Comparison of ENCODE assay signal across 13 cellular contexts in the genomic region with DNA sequence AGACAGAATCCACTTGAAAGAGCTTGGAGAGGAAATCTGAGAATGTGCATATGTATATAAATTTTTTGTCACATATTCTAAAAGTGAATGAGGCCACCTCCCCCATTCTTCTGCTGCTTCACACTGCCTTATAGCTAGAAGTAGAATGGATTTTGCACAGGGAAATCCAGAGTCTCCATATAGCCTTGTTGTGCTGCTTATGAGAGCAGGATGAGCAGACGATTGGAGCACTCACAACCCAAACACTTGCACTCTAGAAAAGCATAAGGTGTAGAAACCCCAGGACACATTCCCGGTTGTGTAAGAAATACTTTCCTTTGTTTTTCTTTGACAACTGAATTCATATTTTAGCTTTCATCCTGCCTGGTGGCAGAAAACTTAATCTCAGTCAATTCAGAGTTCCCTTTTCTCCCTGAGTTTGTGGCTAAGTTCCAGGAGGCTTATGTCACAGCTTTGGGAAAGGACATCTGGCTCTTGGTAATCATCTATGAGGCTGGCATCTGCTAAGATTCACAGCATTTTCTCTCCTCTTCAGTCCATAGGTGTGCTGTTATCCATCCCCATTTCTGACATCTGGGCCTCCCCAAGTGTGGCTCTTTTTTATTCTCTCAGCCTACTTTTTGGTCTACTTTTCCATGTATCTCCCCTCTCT.
DNase-seq lines count a peak whose midpoint lies in the region; ATAC-seq lines count a peak whose summit lies in the region.
"Had no signal": no experiment of that assay in that cellular context is flagged by ENCODE, and none has a peak within 500 bp of the region (broad histone marks: within the 10 kb centered on the region; RNA-seq: fewer than 3 reads in every experiment).

No MANE protein-coding gene starts in this region.

- no peaks in the 10 kb centered on the region for H3K4me1 Mint-ChIP-seq in activated T-cell treated with anti-CD3 and anti-CD28 coated beads, Interleukin-2, amount 50 U/mL, for 24 hours (ENCODE audit: low read depth)

- H3K9me3 Mint-ChIP-seq in activated T-cell treated with anti-CD3 and anti-CD28 coated beads, Interleukin-2, amount 50 U/mL, for 24 hours = no peaks in the 10 kb centered on the region

- peak; percentile 18 for DNase-seq in ELR (ENCODE audit: low read depth)
- peak; percentile 80 for DNase-seq in NCI-H2171 (lab: John Stamatoyannopoulos, UW)
- DNase-seq in dedifferentiated amniotic fluid mesenchymal stem cell (ENCODE audit: extremely low spot score) = peak; percentile 33
- DNase-seq in trophoblast cell = no peak
- DNase-seq in activated T-cell treated with anti-CD3 and anti-CD28 coated beads, Interleukin-2, amount 50 U/mL, for 24 hours = no peak
- DNase-seq in activated effector memory CD4-positive, alpha-beta T cell treated with anti-CD3 and anti-CD28 coated beads, Interleukin-2, amount 50 U/mL, for 16 hours = no peak
- DNase-seq: activated CD8-positive, alpha-beta T cell treated with anti-CD3 and anti-CD28 coated beads, Interleukin-2, amount 10 ng/mL, durations not matched to agents 7 days and 5 days; activated gamma-delta T cell treated with Interleukin-2 at 50 U/mL for 16 hours; brain microvascular endothelial cell; MM.1S had no signal

- no peak overlapping the region for H2BK12ac ChIP-seq in trophoblast cell (ENCODE audit: low read length)

- H3K27ac ChIP-seq in trophoblast cell (ENCODE audit: low read depth, low read length) = no peak overlapping the region
- H3K27ac ChIP-seq: BLaER1 treated with 17β-estradiol and CSF1 and Interleukin-3, amounts not matched to agents 10 nM and 100 nM; brain microvascular endothelial cell; parathyroid adenoma had no signal

- H3K4ac ChIP-seq in trophoblast cell (ENCODE audit: low read depth, low read length) = no peak overlapping the region

- no peak overlapping the region for H3K4me3 ChIP-seq in trophoblast cell (ENCODE audit: low read depth, low read length)
- H3K4me3 ChIP-seq: BLaER1 treated with 17β-estradiol and CSF1 and Interleukin-3, amounts not matched to agents 10 nM and 100 nM had no signal

- H3K27ac Mint-ChIP-seq in activated T-cell treated with anti-CD3 and anti-CD28 coated beads, Interleukin-2, amount 50 U/mL, for 24 hours = no peak overlapping the region
- H3K27ac Mint-ChIP-seq: activated CD8-positive, alpha-beta T cell treated with anti-CD3 and anti-CD28 coated beads, Interleukin-2, amount 10 ng/mL, durations not matched to agents 7 days and 5 days had no signal

- no peak overlapping the region for H3K18ac ChIP-seq in trophoblast cell (ENCODE audit: low read length)

- no peak for ATAC-seq in HG03135 (IDR thresholded peaks at IDR 0.05; ENCODE audit: unreplicated experiment)
- ATAC-seq: activated CD8-positive, alpha-beta T cell treated with anti-CD3 and anti-CD28 coated beads, Interleukin-2, amount 10 ng/mL, durations not matched to agents 7 days and 5 days had no signal

- H2AFZ ChIP-seq in trophoblast cell (ENCODE audit: insufficient read depth, low read length, poor library complexity) = no peak overlapping the region
- H2AFZ ChIP-seq: parathyroid adenoma had no signal

- no peaks in the 10 kb centered on the region for H3K36me3 ChIP-seq in trophoblast cell (ENCODE audit: control insufficient read depth in 1 of 2, insufficient read depth in 2 of 2, low read length in 2 of 2)
- H3K36me3 ChIP-seq: BLaER1 treated with 17β-estradiol and CSF1 and Interleukin-3, amounts not matched to agents 10 nM and 100 nM; brain microvascular endothelial cell had no signal

- H4K8ac ChIP-seq in trophoblast cell (ENCODE audit: low read depth, low read length) = no peak overlapping the region

- no CpG with 5 or more reads among the region's 2 CpGs for WGBS in trophoblast cell (ENCODE audit: extremely low coverage, insufficient coverage, insufficient read length)

- no peak overlapping the region for H4K12ac ChIP-seq in trophoblast cell (ENCODE audit: low read depth, low read length)

- no peaks in the 10 kb centered on the region for H3K36me3 Mint-ChIP-seq in activated T-cell treated with anti-CD3 and anti-CD28 coated beads, Interleukin-2, amount 50 U/mL, for 24 hours (ENCODE audit: low read depth)

- H3K9me3 ChIP-seq in trophoblast cell (ENCODE audit: insufficient read depth, low read depth, low read length) = no peaks in the 10 kb centered on the region
- H3K9me3 ChIP-seq: BLaER1 treated with 17β-estradiol and CSF1 and Interleukin-3, amounts not matched to agents 10 nM and 100 nM had no signal

- H3K14ac ChIP-seq in trophoblast cell (ENCODE audit: low read length) = no peak overlapping the region

- H2BK120ac ChIP-seq in trophoblast cell (ENCODE audit: insufficient read depth, low read length, poor library complexity) = peak overlapping the region; percentile 4

- peaks cover 26% of the 10 kb centered on the region for H3K27me3 Mint-ChIP-seq in activated T-cell treated with anti-CD3 and anti-CD28 coated beads, Interleukin-2, amount 50 U/mL, for 24 hours

- H3K9ac ChIP-seq in trophoblast cell (ENCODE audit: low read length) = no peak overlapping the region
- H3K9ac ChIP-seq: BLaER1 treated with 17β-estradiol and CSF1 and Interleukin-3, amounts not matched to agents 10 nM and 100 nM; parathyroid adenoma had no signal

- H3K23ac ChIP-seq in trophoblast cell (ENCODE audit: low read length) = no peak overlapping the region

- no peaks in the 10 kb centered on the region for H3K4me1 ChIP-seq in trophoblast cell (ENCODE audit: control insufficient read depth in 1 of 2, insufficient read depth in 2 of 2, low read length in 2 of 2)
- H3K4me1 ChIP-seq: BLaER1 treated with 17β-estradiol and CSF1 and Interleukin-3, amounts not matched to agents 10 nM and 100 nM; parathyroid adenoma had no signal

- no peaks in the 10 kb centered on the region for H3K27me3 ChIP-seq in trophoblast cell (ENCODE audit: insufficient read depth, low read length)
- H3K27me3 ChIP-seq: BLaER1 treated with 17β-estradiol and CSF1 and Interleukin-3, amounts not matched to agents 10 nM and 100 nM; brain microvascular endothelial cell had no signal

- H2BK5ac ChIP-seq in trophoblast cell (ENCODE audit: low read depth, low read length, poor library complexity) = no peak overlapping the region

- no peaks in the 10 kb centered on the region for H3K79me1 ChIP-seq in trophoblast cell (ENCODE audit: low read length)

- H3K4me2 ChIP-seq in trophoblast cell (ENCODE audit: low read length) = no peak overlapping the region
- H3K4me2 ChIP-seq: BLaER1 treated with 17β-estradiol and CSF1 and Interleukin-3, amounts not matched to agents 10 nM and 100 nM had no signal

- H3K4me3 Mint-ChIP-seq in activated T-cell treated with anti-CD3 and anti-CD28 coated beads, Interleukin-2, amount 50 U/mL, for 24 hours = no peak overlapping the region
- H3K4me3 Mint-ChIP-seq: activated CD8-positive, alpha-beta T cell treated with anti-CD3 and anti-CD28 coated beads, Interleukin-2, amount 10 ng/mL, durations not matched to agents 7 days and 5 days had no signal

- H2AK5ac ChIP-seq in trophoblast cell (ENCODE audit: low read length) = no peak overlapping the region

- H3K79me2 ChIP-seq in trophoblast cell (ENCODE audit: control insufficient read depth, insufficient read depth, low read length, poor library complexity) = no peaks in the 10 kb centered on the region
- H3K79me2 ChIP-seq: parathyroid adenoma had no signal

- no peak overlapping the region for H4K91ac ChIP-seq in trophoblast cell (ENCODE audit: low read depth, low read length)

Comparison
In these comparisons a context has a peak if more than half of its experiments do, and no peak if none do; other contexts are left out.
1. DNase-seq: peak in ELR (single experiment), NCI-H2171 (single experiment) and dedifferentiated amniotic fluid mesenchymal stem cell (single experiment); none in trophoblast cell (0 of 2), activated T-cell treated with anti-CD3 and anti-CD28 coated beads, Interleukin-2, amount 50 U/mL, for 24 hours (single experiment) and activated effector memory CD4-positive, alpha-beta T cell treated with anti-CD3 and anti-CD28 coated beads, Interleukin-2, amount 50 U/mL, for 16 hours (single experiment).